Comparison of ENCODE assay signal across 10 cellular contexts in genomic region chr5:127536687-127537086, GRCh38. TPM values are rescaled to one million over a fixed set of nuclear protein-coding genes. Genes with fewer than 3 reads are reported as not detected.
A peak's percentile ranks its signal among the peaks of the same experiment; 100 is the strongest.
DNase-seq lines count a peak whose midpoint lies in the region; ATAC-seq, FAIRE-seq and TF ChIP-seq lines count a peak whose summit lies in the region.
"Had no signal": no experiment of that assay in that cellular context is flagged by ENCODE, and none has a peak within 500 bp of the region (broad histone marks: within the 10 kb centered on the region; RNA-seq: fewer than 3 reads in every experiment).

No MANE protein-coding gene starts in this region.

- WGBS in pancreas, 2 donors: 63 to 75% methylated on average over 2 of the region's 2 CpGs

- intact Hi-C loops in pancreas (cut with DNase I): no loop called here
- intact Hi-C loops in activated CD4-positive, alpha-beta T cell treated with anti-CD3 and anti-CD28 coated beads for 36 hours (cut with DNase I, micrococcal nuclease): no loop called here

- peaks cover 4 to 68% (median 16%) of the 10 kb centered on the region in 3 donors for H3K36me3 ChIP-seq in pancreas

- TF ChIP-seq CTCF in LNCAP (IDR thresholded peaks at IDR 0.05) (peak; percentile 59), pancreas (IDR thresholded peaks at IDR 0.05) (peak in 1 of 4 donors; percentile 16)

- CTCF ChIA-PET in activated CD4-positive, alpha-beta T cell treated with anti-CD3 and anti-CD28 coated beads for 36 hours (lab: Charles Lee): interaction anchor here (0.9 to 2.1 kb wide), 4 partner anchors 10 to 44 kb away, joined by 3 to 7 read pairs (median 4); no protein-coding TSS in a partner anchor

- no peak overlapping the region for H3K4me3 Mint-ChIP-seq in activated CD4-positive, alpha-beta T cell treated with anti-CD3 and anti-CD28 coated beads for 36 hours
- H3K4me3 Mint-ChIP-seq: naive B cell had no signal

- H3K4me1 Mint-ChIP-seq in activated CD4-positive, alpha-beta T cell treated with anti-CD3 and anti-CD28 coated beads for 36 hours: no peaks in the 10 kb centered on the region

- H3K36me3 Mint-ChIP-seq in activated CD4-positive, alpha-beta T cell treated with anti-CD3 and anti-CD28 coated beads for 36 hours (ENCODE audit: low read depth): peaks cover 50% of the 10 kb centered on the region

- peak in 3 of 4 donors; percentile 40 to 54 (median 43) for ATAC-seq in pancreas
- ATAC-seq in HG02852 (IDR thresholded peaks at IDR 0.05; ENCODE audit: unreplicated experiment): no peak
- no peak for ATAC-seq in activated CD4-positive, alpha-beta T cell treated with anti-CD3 and anti-CD28 coated beads for 36 hours
- ATAC-seq in HG03159 (IDR thresholded peaks at IDR 0.05; ENCODE audit: unreplicated experiment): no peak

- H3K27me3 Mint-ChIP-seq in activated CD4-positive, alpha-beta T cell treated with anti-CD3 and anti-CD28 coated beads for 36 hours: no peaks in the 10 kb centered on the region
- H3K27me3 Mint-ChIP-seq: naive B cell had no signal

- no peak overlapping the region for H3K27ac ChIP-seq in pancreas
- H3K27ac ChIP-seq: BLaER1 treated with 17β-estradiol and CSF1 and Interleukin-3, amounts not matched to agents 10 nM and 100 nM had no signal

- no peak overlapping the region for H3K27ac Mint-ChIP-seq in activated CD4-positive, alpha-beta T cell treated with anti-CD3 and anti-CD28 coated beads for 36 hours

- POLR2A ChIA-PET in activated CD4-positive, alpha-beta T cell treated with anti-CD3 and anti-CD28 coated beads for 36 hours (lab: Charles Lee): no interaction called here

- no peaks in the 10 kb centered on the region for H3K4me1 ChIP-seq in pancreas
- H3K4me1 ChIP-seq: BLaER1 treated with 17β-estradiol and CSF1 and Interleukin-3, amounts not matched to agents 10 nM and 100 nM had no signal

- DNase-seq in NCI-H2196 (lab: John Stamatoyannopoulos, UW; ENCODE audit: unreplicated experiment) (peak; percentile 4), NCI-H2196 treated with DMSO at 0.1 percent for 48 hours (lab: John Stamatoyannopoulos, UW; ENCODE audit: unreplicated experiment) (no peak), pancreas (no peak)
- no peak for DNase-seq in activated CD4-positive, alpha-beta T cell treated with anti-CD3 and anti-CD28 coated beads for 36 hours
- DNase-seq: naive B cell had no signal

- H3K4me3 ChIP-seq in pancreas: no peak overlapping the region
- H3K4me3 ChIP-seq: BLaER1 treated with 17β-estradiol and CSF1 and Interleukin-3, amounts not matched to agents 10 nM and 100 nM had no signal

- FAIRE-seq in colon (lab: Jason Lieb, UNC) (peak; percentile 91), pancreas (lab: Jason Lieb, UNC) (peak; percentile 87)

- H3K9me3 ChIP-seq in pancreas: no peaks in the 10 kb centered on the region

- H3K9me3 Mint-ChIP-seq in activated CD4-positive, alpha-beta T cell treated with anti-CD3 and anti-CD28 coated beads for 36 hours (ENCODE audit: low read depth): peaks cover 2% of the 10 kb centered on the region

- no peaks in the 10 kb centered on the region for H3K27me3 ChIP-seq in pancreas
- H3K27me3 ChIP-seq: BLaER1 treated with 17β-estradiol and CSF1 and Interleukin-3, amounts not matched to agents 10 nM and 100 nM had no signal

RNA-seq across cellular contexts. Expression of gene PRRC1, which starts 19.2 kb away (rescaled TPM):
- total RNA-seq in pancreas: 10 to 100 TPM; 25.7 to 46.7 (median 36.6) TPM
- 10 to 100 TPM; 17.7 to 19.4 TPM for polyA plus RNA-seq in pancreas
- total RNA-seq in activated CD4-positive, alpha-beta T cell treated with anti-CD3 and anti-CD28 coated beads for 36 hours: 10 to 100 TPM; 35.8 to 47.1 TPM

Comparison
In these comparisons a context has a peak if more than half of its experiments do, and no peak if none do; other contexts are left out.
1. ATAC-seq: peak in pancreas (3 of 4); none in HG02852 (single experiment), activated CD4-positive, alpha-beta T cell treated with anti-CD3 and anti-CD28 coated beads for 36 hours (single experiment) and HG03159 (single experiment).